In genomic region chr21:14562959-14563358, GRCh38 we compare ENCODE assay signal across 2 cellular contexts.
TF ChIP-seq lines count a peak whose summit lies in the region.

No MANE protein-coding gene starts in this region.

TF ChIP-seq in IMR-90, 13 proteins besides CTCF, POLR2A, EP300 and RAD21:
- TF ChIP-seq, protein P1, sequence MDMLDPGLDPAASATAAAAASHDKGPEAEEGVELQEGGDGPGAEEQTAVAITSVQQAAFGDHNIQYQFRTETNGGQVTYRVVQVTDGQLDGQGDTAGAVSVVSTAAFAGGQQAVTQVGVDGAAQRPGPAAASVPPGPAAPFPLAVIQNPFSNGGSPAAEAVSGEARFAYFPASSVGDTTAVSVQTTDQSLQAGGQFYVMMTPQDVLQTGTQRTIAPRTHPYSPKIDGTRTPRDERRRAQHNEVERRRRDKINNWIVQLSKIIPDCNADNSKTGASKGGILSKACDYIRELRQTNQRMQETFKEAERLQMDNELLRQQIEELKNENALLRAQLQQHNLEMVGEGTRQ (IDR thresholded peaks at IDR 0.05; ENCODE audit: low read depth, low read length) = no peak
- no peak for TF ChIP-seq MXI1 (IDR thresholded peaks at IDR 0.05; ENCODE audit: borderline replicate concordance, low read depth, low read length)
- 0 out of 2 replicates have a peak, but pooled peaks have one; percentile 19 for TF ChIP-seq MAFK (IDR thresholded peaks at IDR 0.05; ENCODE audit: low read depth, low read length)
- TF ChIP-seq CHD1 (IDR thresholded peaks at IDR 0.05; ENCODE audit: low read depth, low read length) = no peak
- no peak for TF ChIP-seq FOS (IDR thresholded peaks at IDR 0.05; ENCODE audit: low read depth, low read length)
- no peak for TF ChIP-seq BHLHE40 (IDR thresholded peaks at IDR 0.05; ENCODE audit: low read depth, low read length)
- no peak for TF ChIP-seq CEBPB (IDR thresholded peaks at IDR 0.05; ENCODE audit: low read depth, low read length)
- TF ChIP-seq MAZ (IDR thresholded peaks at IDR 0.05; ENCODE audit: borderline replicate concordance, low read depth, low read length) = no peak
TF ChIP-seq in IMR-90: peak in this region for 1.

TF ChIP-seq in HepG2, 621 proteins besides CTCF, POLR2A, EP300 and RAD21:
- TF ChIP-seq, protein P2, sequence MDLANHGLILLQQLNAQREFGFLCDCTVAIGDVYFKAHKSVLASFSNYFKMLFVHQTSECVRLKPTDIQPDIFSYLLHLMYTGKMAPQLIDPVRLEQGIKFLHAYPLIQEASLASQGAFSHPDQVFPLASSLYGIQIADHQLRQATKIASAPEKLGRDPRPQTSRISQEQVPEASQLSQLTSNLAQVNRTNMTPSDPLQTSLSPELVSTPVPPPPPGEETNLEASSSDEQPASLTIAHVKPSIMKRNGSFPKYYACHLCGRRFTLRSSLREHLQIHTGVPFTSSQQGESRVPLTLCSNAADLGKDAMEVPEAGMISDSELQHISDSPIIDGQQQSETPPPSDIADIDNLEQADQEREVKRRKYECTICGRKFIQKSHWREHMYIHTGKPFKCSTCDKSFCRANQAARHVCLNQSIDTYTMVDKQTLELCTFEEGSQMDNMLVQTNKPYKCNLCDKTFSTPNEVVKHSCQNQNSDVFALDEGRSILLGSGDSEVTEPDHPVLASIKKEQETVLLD (CRISPR knock-in tag; IDR thresholded peaks at IDR 0.05; ENCODE audit: low read depth) = no peak
- no peak for TF ChIP-seq ZNF879 (CRISPR knock-in tag; IDR thresholded peaks at IDR 0.05)
- TF ChIP-seq REXO4 (CRISPR knock-in tag; IDR thresholded peaks at IDR 0.05; ENCODE audit: borderline replicate concordance) = no peak
- TF ChIP-seq FIP1L1 (IDR thresholded peaks at IDR 0.05; ENCODE audit: borderline replicate concordance, insufficient read depth, low read depth, low read length) = no peak
- TF ChIP-seq ESRRA (CRISPR knock-in tag; IDR thresholded peaks at IDR 0.05; ENCODE audit: low read depth) = no peak
- TF ChIP-seq MATR3 (CRISPR knock-in tag; IDR thresholded peaks at IDR 0.05) = no peak
- TF ChIP-seq CHD4 (IDR thresholded peaks at IDR 0.05; ENCODE audit: borderline replicate concordance, low read length) = no peak
TF ChIP-seq in HepG2: peak in this region for 0.
